12 cellular contexts compared by ENCODE assay signal in genomic region chr15:31399544-31400171, GRCh38.
DNase-seq lines count a peak whose midpoint lies in the region; ATAC-seq and TF ChIP-seq lines count a peak whose summit lies in the region.
"Had no signal": no experiment of that assay in that cellular context is flagged by ENCODE, and none has a peak within 500 bp of the region (broad histone marks: within the 10 kb centered on the region; RNA-seq: fewer than 3 reads in every experiment).

No MANE protein-coding gene starts in this region.

- intact Hi-C loops in Caco-2 (cut with micrococcal nuclease; ENCODE audit: unreplicated experiment), result no loop called here

- H3K27me3 ChIP-seq in foreskin keratinocyte, result no peaks in the 10 kb centered on the region
- H3K27me3 ChIP-seq in Caco-2 (replicated peaks; ENCODE audit: control insufficient read depth, insufficient read depth, low read length), result no peaks in the 10 kb centered on the region

- POLR2A ChIA-PET in Caco-2 (lab: Charles Lee), result no interaction called here

- H3K36me3 ChIP-seq in Caco-2 (ENCODE audit: control insufficient read depth, insufficient read depth, low read length), result no peaks in the 10 kb centered on the region

- peaks cover 31% of the 10 kb centered on the region for H3K4me1 ChIP-seq in foreskin keratinocyte
- peaks cover 19% of the 10 kb centered on the region for H3K4me1 ChIP-seq in Caco-2

- H3K4me3 ChIP-seq in Caco-2 (ENCODE audit: low read depth, low read length), result no peak overlapping the region

- ATAC-seq in foreskin keratinocyte (peak; percentile 28), GM19395 (IDR thresholded peaks at IDR 0.05; ENCODE audit: unreplicated experiment) (no peak), HG03571 (IDR thresholded peaks at IDR 0.05; ENCODE audit: unreplicated experiment) (no peak)
- ATAC-seq: PC-3 had no signal

- no peak overlapping the region for H3K4me3 Mint-ChIP-seq in Caco-2 (ENCODE audit: unreplicated experiment)

- BruUV-seq in Caco-2 (replicated peaks; lab: Mats Ljungman, UMichigan), result no TSS peak

- no peaks in the 10 kb centered on the region for H3K9me3 Mint-ChIP-seq in Caco-2 (ENCODE audit: unreplicated experiment)

- peaks cover under 1% of the 10 kb centered on the region for H3K4me1 Mint-ChIP-seq in Caco-2 (ENCODE audit: low read depth, unreplicated experiment)

- H3K27ac ChIP-seq in foreskin keratinocyte, result peak overlapping the region; percentile 95

- TF ChIP-seq CTCF in foreskin keratinocyte (conservative IDR thresholded peaks at IDR 0.05) (peak; percentile 35), Caco-2 (IDR thresholded peaks at IDR 0.05; ENCODE audit: insufficient read depth in 1 of 2, low read depth in 1 of 2, low read length in 1 of 2, severe bottlenecking in 1 of 2, unreplicated experiment in 1 of 2) (no peak)

- H3K36me3 Mint-ChIP-seq in Caco-2 (ENCODE audit: insufficient read depth, unreplicated experiment), result no peaks in the 10 kb centered on the region

- H3K9me3 ChIP-seq in Caco-2, result no peaks in the 10 kb centered on the region

- CTCF ChIA-PET in Caco-2 (lab: Charles Lee), result no interaction called here

- H3K27ac Mint-ChIP-seq in Caco-2 (ENCODE audit: unreplicated experiment), result no peak overlapping the region

- no peaks in the 10 kb centered on the region for H3K27me3 Mint-ChIP-seq in Caco-2 (ENCODE audit: insufficient read depth, unreplicated experiment)

- DNase-seq in A172 (ENCODE audit: low spot score) (peak; percentile 14), COR-L47 (lab: John Stamatoyannopoulos, UW) (peak; percentile 85), foreskin keratinocyte (no peak), COLO829 (ENCODE audit: low spot score) (no peak), Caco-2 (no peak)
- peak; percentile 54 to 62 for DNase-seq in activated T-cell treated with anti-CD3 and anti-CD28 coated beads, Interleukin-2, amount 50 U/mL, for 48 hours
- DNase-seq: anterior cingulate cortex; islet precursor cell; PC-3; stimulated activated CD4-positive, alpha-beta T cell treated with anti-CD3 and anti-CD28 coated beads, Interleukin-2, amount 100 ng/mL, for 24 hours had no signal

Comparison
In these comparisons a context has a peak if more than half of its experiments do, and no peak if none do; other contexts are left out.
1. DNase-seq: peak in A172 (single experiment), COR-L47 (single experiment) and activated T-cell treated with anti-CD3 and anti-CD28 coated beads, Interleukin-2, amount 50 U/mL, for 48 hours (2 of 2); none in foreskin keratinocyte (0 of 2), COLO829 (single experiment) and Caco-2 (0 of 2).